10 cellular contexts compared by ENCODE assay signal in the genomic region with DNA sequence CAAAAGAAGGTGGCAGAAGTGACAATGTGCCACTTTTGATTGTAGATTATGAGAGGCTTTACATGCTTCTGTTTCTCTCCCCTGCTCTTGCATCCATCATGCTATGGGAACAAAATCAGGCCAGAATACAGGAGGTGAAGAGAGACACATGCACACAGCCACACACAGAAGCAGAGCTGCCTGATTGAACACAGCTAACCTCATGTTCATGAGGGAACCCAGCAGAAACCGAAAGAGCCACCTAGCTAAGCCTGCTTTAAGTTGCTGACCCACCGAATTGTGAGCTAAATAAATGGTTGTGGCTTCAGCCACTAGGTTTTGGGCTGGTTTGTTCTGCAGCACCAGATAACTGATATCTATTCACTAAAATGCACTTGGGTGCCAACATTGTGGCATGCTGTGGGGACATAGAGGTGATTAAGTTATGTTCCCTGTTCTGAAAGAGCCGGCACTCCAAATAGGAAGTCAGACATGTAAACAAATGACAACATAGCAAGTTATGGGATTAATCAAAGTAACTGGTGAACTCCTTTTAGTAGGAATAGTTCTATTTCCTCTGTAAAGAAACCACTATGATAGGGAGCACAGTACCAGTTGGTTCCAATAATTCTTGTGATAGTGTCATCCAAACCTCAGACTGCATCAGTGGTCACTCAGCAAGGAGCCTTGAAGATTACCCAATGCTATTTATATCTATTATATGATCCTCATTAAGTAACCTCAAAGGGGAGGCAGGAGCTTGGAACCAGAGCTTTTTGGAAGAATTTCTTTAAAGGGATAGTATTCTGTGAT.
DNase-seq lines count a peak whose midpoint lies in the region; ATAC-seq, FAIRE-seq and TF ChIP-seq lines count a peak whose summit lies in the region.
"Had no signal": no experiment of that assay in that cellular context is flagged by ENCODE, and none has a peak within 500 bp of the region (broad histone marks: within the 10 kb centered on the region; RNA-seq: fewer than 3 reads in every experiment).

No MANE protein-coding gene starts in this region.

- H3K27ac ChIP-seq in substantia nigra (ENCODE audit: low read depth, low read length, poor library complexity, severe bottlenecking), result no peak overlapping the region

- ATAC-seq in GM21723 (IDR thresholded peaks at IDR 0.05; ENCODE audit: unreplicated experiment) (peak; percentile 70), HG03520 (IDR thresholded peaks at IDR 0.05; ENCODE audit: unreplicated experiment) (peak; percentile 52)
- no peak for ATAC-seq in activated CD4-positive, CD25-positive, alpha-beta regulatory T cell treated with anti-CD3 and anti-CD28 coated beads, Interleukin-2, amount 50 U/mL, for 24 hours

- no peak for DNase-seq in GM12891 (ENCODE audit: insufficient read length, low spot score)
- peak; percentile 81 for DNase-seq in glomerular visceral epithelial cell (ENCODE audit: extremely low spot score)
- DNase-seq in amniotic stem cell (lab: John Stamatoyannopoulos, UW), result no peak
- DNase-seq in substantia nigra (lab: John Stamatoyannopoulos, UW), result no peak
- DNase-seq in activated effector memory CD4-positive, alpha-beta T cell treated with anti-CD3 and anti-CD28 coated beads, Interleukin-2, amount 50 U/mL, for 16 hours, result no peak
- DNase-seq: NCI-H1436; stimulated activated CD4-positive, alpha-beta T cell treated with anti-CD3 and anti-CD28 coated beads, Interleukin-15, amount 100 ng/mL, for 24 hours had no signal

- TF ChIP-seq POLR2A in GM12891 (IDR thresholded peaks at IDR 0.05; ENCODE audit: low read depth, low read length), result 0 out of 2 replicates have a peak, but pooled peaks have one; percentile 43

- FAIRE-seq in GM12891 (lab: Jason Lieb, UNC), result peak; percentile 97

TF ChIP-seq in GM12891, 5 proteins besides CTCF, POLR2A, EP300 and RAD21:
- TF ChIP-seq POU2F2 (IDR thresholded peaks at IDR 0.05; ENCODE audit: low read depth, low read length) (0 out of 2 replicates have a peak, but pooled peaks have one; percentile 9), TAF1 (IDR thresholded peaks at IDR 0.05; ENCODE audit: low read depth, low read length) (peak; percentile 69; the same call in 1 of the 2 replicates), POLR2AphosphoS5 (IDR thresholded peaks at IDR 0.05; ENCODE audit: low read depth, low read length) (0 out of 2 replicates have a peak, but pooled peaks have one; percentile 40), PAX5 (IDR thresholded peaks at IDR 0.05; ENCODE audit: insufficient read depth, low read length, severe bottlenecking) (no peak), SPI1 (IDR thresholded peaks at IDR 0.05; ENCODE audit: low read depth, low read length) (no peak)

Comparison
In these comparisons a context has a peak if more than half of its experiments do, and no peak if none do; other contexts are left out.
1. ATAC-seq: peak in GM21723 (single experiment) and HG03520 (single experiment); none in activated CD4-positive, CD25-positive, alpha-beta regulatory T cell treated with anti-CD3 and anti-CD28 coated beads, Interleukin-2, amount 50 U/mL, for 24 hours (0 of 2).